ENCODE assay signal across 11 cellular contexts in genomic region chr11:63920126-63920869, GRCh38. TPM values are rescaled to one million over a fixed set of nuclear protein-coding genes. Genes with fewer than 3 reads are reported as not detected.
DNase-seq lines count a peak whose midpoint lies in the region; ATAC-seq and TF ChIP-seq lines count a peak whose summit lies in the region.
"Had no signal": no experiment of that assay in that cellular context is flagged by ENCODE, and none has a peak within 500 bp of the region (broad histone marks: within the 10 kb centered on the region; RNA-seq: fewer than 3 reads in every experiment).

No MANE protein-coding gene starts in this region.

- CTCF ChIA-PET in OCI-LY7 (lab: Charles Lee; ENCODE audit: unreplicated experiment) = interaction anchor here (0.6 to 1.1 kb wide), 3 partner anchors 22 to 442 kb away, joined by 3 to 6 read pairs (median 4); partner anchors contain the start of gene MARK2

- H3K27me3 ChIP-seq in esophagus (ENCODE audit: control insufficient read depth in 1 of 2, insufficient read depth in 2 of 2, low read length in 2 of 2) = no peaks in the 10 kb centered on the region
- H3K27me3 ChIP-seq in lung (ENCODE audit: control insufficient read depth, insufficient read depth) = no peaks in the 10 kb centered on the region

- POLR2A ChIA-PET in OCI-LY7 (lab: Charles Lee) = interaction anchor here (0.6 kb wide), 2 partner anchors 17 to 94 kb away, joined by 4 to 5 read pairs; no protein-coding TSS in a partner anchor

- H3K4me1 ChIP-seq in esophagus (ENCODE audit: control insufficient read depth in 2 of 2, insufficient read depth in 2 of 2, low read length in 1 of 2) (peaks cover 19 to 23% of the 10 kb centered on the region in 2 donors), lung (ENCODE audit: control insufficient read depth in 2 of 2, insufficient read depth in 2 of 2, low read length in 2 of 2) (peaks cover 0 to 24% of the 10 kb centered on the region in 2 donors), OCI-LY7 (ENCODE audit: insufficient read depth, low read length, poor library complexity, severe bottlenecking) (peaks cover 32% of the 10 kb centered on the region)

- TF ChIP-seq POLR2A in NB4 (IDR thresholded peaks at IDR 0.05; ENCODE audit: extremely low read depth, insufficient read length) = no peak

- H3K4me3 ChIP-seq in NB4 (ENCODE audit: low read depth, low read length) (peak overlapping the region; percentile 30), esophagus (ENCODE audit: low read depth in 1 of 2, low read length in 2 of 2) (no peak overlapping the region), lung (no peak overlapping the region), OCI-LY7 (ENCODE audit: low read depth, low read length, poor library complexity, severe bottlenecking) (no peak overlapping the region)

- ATAC-seq in lung (ENCODE audit: insufficient read depth, low FRiP score) = peak; percentile 28
- ATAC-seq in HG03342 (IDR thresholded peaks at IDR 0.05; ENCODE audit: unreplicated experiment) = no peak

- 35 to 48% methylated on average over 19 to 21 of the region's 21 CpGs for WGBS in esophagus, 2 donors
- 53 to 67% methylated on average over 21 of the region's 21 CpGs for WGBS in lung, 2 donors

- H3K36me3 ChIP-seq in esophagus (ENCODE audit: control insufficient read depth in 2 of 2, insufficient read depth in 2 of 2, low read length in 1 of 2) (no peaks in the 10 kb centered on the region), lung (ENCODE audit: control insufficient read depth in 2 of 2, insufficient read depth in 2 of 2, low read length in 2 of 2) (no peaks in the 10 kb centered on the region), OCI-LY7 (ENCODE audit: insufficient read depth, low read length) (no peaks in the 10 kb centered on the region)
- H3K36me3 ChIP-seq: spleen had no signal

- peak overlapping the region; percentile 18 to 40 for H3K27ac ChIP-seq in esophagus (ENCODE audit: low read depth in 2 of 2, low read length in 1 of 2)
- peak overlapping the region in 1 of 2 donors; percentile 90 for H3K27ac ChIP-seq in lung (ENCODE audit: low read depth in 1 of 2, low read length in 1 of 2)
- H3K27ac ChIP-seq in temporal lobe (ENCODE audit: low read depth, low read length) = peak overlapping the region; percentile 93
- no peak overlapping the region for H3K27ac ChIP-seq in OCI-LY7 (ENCODE audit: low read depth, low read length, poor library complexity, severe bottlenecking)
- H3K27ac ChIP-seq: VCaP had no signal

- no peaks in the 10 kb centered on the region for H3K9me3 ChIP-seq in esophagus (ENCODE audit: control insufficient read depth in 2 of 2, insufficient read depth in 1 of 2, low read depth in 1 of 2, low read length in 1 of 2)
- H3K9me3 ChIP-seq in lung (ENCODE audit: control insufficient read depth in 2 of 2, insufficient read depth in 1 of 2, low read length in 1 of 2) = no peaks in the 10 kb centered on the region
- H3K9me3 ChIP-seq in OCI-LY7 (ENCODE audit: low read length) = no peaks in the 10 kb centered on the region
- H3K9me3 ChIP-seq: spleen had no signal

- H4K20me1 ChIP-seq in OCI-LY7 (ENCODE audit: insufficient read depth, low read length) = no peaks in the 10 kb centered on the region

- no peak overlapping the region for H3K4me2 ChIP-seq in OCI-LY7 (ENCODE audit: low read length)

- BruUV-seq in OCI-LY7 (replicated peaks; lab: Mats Ljungman, UMichigan) = no TSS peak

- H2AFZ ChIP-seq in OCI-LY7 (ENCODE audit: low read length) = no peak overlapping the region

- DNase-seq in NB4 (ENCODE audit: low read depth) (no peak), lung (ENCODE audit: low spot score) (peak; percentile 45), NCI-H524 treated with DMSO at 0.1 percent for 48 hours (lab: John Stamatoyannopoulos, UW) (no peak), OCI-LY7 (ENCODE audit: low spot score) (no peak)
- no peak for DNase-seq in activated naive CD4-positive, alpha-beta T cell treated with Interleukin-2 at 50 U/mL for 16 hours
- DNase-seq: NCI-H187, spleen had no signal

- intact Hi-C loops in OCI-LY7 (cut with micrococcal nuclease; ENCODE audit: unreplicated experiment) = no loop called here

- H3K9me2 ChIP-seq in OCI-LY7 (ENCODE audit: insufficient read depth, low read length) = no peaks in the 10 kb centered on the region

- H3K79me2 ChIP-seq in OCI-LY7 (ENCODE audit: insufficient read depth, low read depth, low read length) = no peaks in the 10 kb centered on the region

- TF ChIP-seq CTCF in NB4 (IDR thresholded peaks at IDR 0.05; ENCODE audit: low read depth, low read length) (no peak), lung (IDR thresholded peaks at IDR 0.05; ENCODE audit: control extremely low read depth, extremely low read depth) (no peak), OCI-LY7 (conservative IDR thresholded peaks at IDR 0.05; ENCODE audit: low read length) (no peak)

RNA-seq across cellular contexts. Expression of gene RCOR2, which starts 3.3 kb away (rescaled TPM):
- polyA plus RNA-seq in esophagus = under 1 TPM; 0.13 to 0.24 TPM
- 1 to 10 TPM; 1.4 to 1.6 TPM for total RNA-seq in lung
- under 1 TPM; 0.16 to 0.37 TPM for polyA plus RNA-seq in lung
- 7.9 TPM for total RNA-seq in temporal lobe
- total RNA-seq in OCI-LY7 (2014; rRNA removed; shearing (Covaris generic)) = 2.1 and 2.4 TPM in 2 replicates
- 2.4 and 3.2 TPM in 2 replicates for total RNA-seq in OCI-LY7 (2022)

RNA-seq across cellular contexts. Expression of gene NAA40, which starts 18.5 kb away (rescaled TPM):
- 10 to 100 TPM in 1 of 2 donors, 1 to 10 TPM in 1; 8.5 to 11.8 TPM for polyA plus RNA-seq in esophagus
- 10 to 100 TPM; 18.1 to 20.5 TPM for total RNA-seq in lung
- polyA plus RNA-seq in lung = 1 to 10 TPM; 9.2 to 9.6 TPM
- 15.5 TPM for total RNA-seq in temporal lobe
- total RNA-seq in OCI-LY7 (2014; rRNA removed; shearing (Covaris generic)) = 24.5 and 34.5 TPM in 2 replicates
- 45.1 and 45.5 TPM in 2 replicates for total RNA-seq in OCI-LY7 (2022)

RNA-seq across cellular contexts. Expression of gene COX8A, which starts 54.1 kb away (rescaled TPM):
- polyA plus RNA-seq in esophagus (1,000 to 10,000 TPM in 1 of 2 donors, 100 to 1,000 TPM in 1; 737 to 1,011 TPM), lung (100 to 1,000 TPM; 666 to 779 TPM)
- total RNA-seq in lung (100 to 1,000 TPM; 149 to 362 TPM), temporal lobe (208 TPM), OCI-LY7 (2022) (373 and 448 TPM in 2 replicates)
- total RNA-seq in OCI-LY7 (2014; rRNA removed; shearing (Covaris generic)) = 523 and 811 TPM in 2 replicates
